Comparison of ENCODE assay signal across 27 cellular contexts in the genomic region with DNA sequence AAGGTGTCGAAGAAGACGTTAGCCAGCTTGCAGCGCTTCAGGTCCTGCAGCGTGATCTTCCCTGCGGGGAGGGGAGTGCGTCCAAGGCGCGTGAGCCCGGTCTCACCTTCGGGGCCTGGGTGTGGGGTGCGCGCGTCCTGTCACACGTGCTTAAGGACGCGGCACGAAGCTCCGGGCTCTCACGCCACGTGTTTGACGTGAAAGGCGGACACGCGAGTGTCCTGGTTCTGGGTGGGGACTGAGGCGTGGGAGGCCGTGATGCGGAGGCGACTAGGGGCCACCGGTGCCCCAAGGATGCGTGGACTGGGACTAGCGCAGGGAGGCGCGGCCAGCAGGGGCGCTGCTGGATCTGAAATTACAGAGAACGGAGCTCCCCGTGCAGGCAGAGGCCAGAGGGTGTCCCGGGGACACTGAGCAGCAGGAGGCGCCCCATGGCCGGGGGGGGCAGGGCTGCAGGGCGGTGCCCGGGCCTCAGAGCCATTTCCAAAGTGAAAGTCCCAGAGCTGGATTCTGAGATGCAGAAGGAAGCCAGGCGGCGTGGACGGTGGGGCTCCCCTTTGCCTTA. TPM values are rescaled to one million over a fixed set of nuclear protein-coding genes. Genes with fewer than 3 reads are reported as not detected.
DNase-seq lines count a peak whose midpoint lies in the region; ATAC-seq and TF ChIP-seq lines count a peak whose summit lies in the region.
"Had no signal": no experiment of that assay in that cellular context is flagged by ENCODE, and none has a peak within 500 bp of the region (broad histone marks: within the 10 kb centered on the region; RNA-seq: fewer than 3 reads in every experiment).

No MANE protein-coding gene starts in this region.

- no peak for TF ChIP-seq CTCF in right lobe of liver (IDR thresholded peaks at IDR 0.05)

- no peaks in the 10 kb centered on the region for H3K4me1 Mint-ChIP-seq in central memory CD8-positive, alpha-beta T cell
- H3K4me1 Mint-ChIP-seq: activated CD8-positive, alpha-beta memory T cell treated with anti-CD3 and anti-CD28 coated beads, Interleukin-2, amount 10 ng/mL, durations not matched to agents 7 days and 5 days; activated naive CD8-positive, alpha-beta T cell treated with anti-CD3 and anti-CD28 coated beads, Interleukin-2, amount 10 ng/mL, durations not matched to agents 7 days and 5 days; mesothelial cell of epicardium; naive thymus-derived CD4-positive, alpha-beta T cell had no signal

- H3K27ac ChIP-seq in right lobe of liver (no peak overlapping the region), aorta (ENCODE audit: low read depth in 1 of 2, low read length in 2 of 2) (no peak overlapping the region)
- H3K27ac ChIP-seq: A549, epithelial cell of prostate, HL-60, Peyer's patch had no signal

- H3K9me3 ChIP-seq in right lobe of liver (no peaks in the 10 kb centered on the region), aorta (ENCODE audit: control insufficient read depth, low read length) (no peaks in the 10 kb centered on the region)
- H3K9me3 ChIP-seq: A549, Peyer's patch had no signal

- H3K27me3 ChIP-seq in right lobe of liver (no peaks in the 10 kb centered on the region), aorta (ENCODE audit: control insufficient read depth in 1 of 2, insufficient read depth in 2 of 2, low read length in 1 of 2) (no peaks in the 10 kb centered on the region)
- H3K27me3 ChIP-seq: Peyer's patch had no signal

- peaks cover 0 to 4% of the 10 kb centered on the region in 2 donors for H3K9me3 Mint-ChIP-seq in activated naive CD4-positive, alpha-beta T cell treated with anti-CD3 and anti-CD28 coated beads, Interleukin-2, amount 50 U/mL, for 72 hours
- H3K9me3 Mint-ChIP-seq in central memory CD8-positive, alpha-beta T cell: no peaks in the 10 kb centered on the region
- H3K9me3 Mint-ChIP-seq: type B pancreatic cell had no signal

- H3K36me3 ChIP-seq in right lobe of liver: no peaks in the 10 kb centered on the region
- H3K36me3 ChIP-seq in aorta (ENCODE audit: control insufficient read depth in 1 of 2, insufficient read depth in 2 of 2, low read length in 1 of 2): no peaks in the 10 kb centered on the region

- peak; percentile 39 to 50 for ATAC-seq in activated naive CD4-positive, alpha-beta T cell treated with anti-CD3 and anti-CD28 coated beads, Interleukin-2, amount 50 U/mL, for 72 hours
- no peak for ATAC-seq in central memory CD8-positive, alpha-beta T cell (replicated peaks; ENCODE audit: extremely low read depth, poor library complexity, severe bottlenecking)
- ATAC-seq in right lobe of liver (no peak), aorta (ENCODE audit: low FRiP score) (peak; percentile 8), HG03439 (IDR thresholded peaks at IDR 0.05; ENCODE audit: unreplicated experiment) (no peak)
- ATAC-seq: activated CD8-positive, alpha-beta memory T cell treated with anti-CD3 and anti-CD28 coated beads, Interleukin-2, amount 10 ng/mL, durations not matched to agents 7 days and 5 days; left lobe of liver; naive thymus-derived CD4-positive, alpha-beta T cell; T-helper 17 cell had no signal

- intact Hi-C loops in right lobe of liver (cut with DNase I): no loop called here
- intact Hi-C loops in aorta (cut with DNase I): no loop called here

- no peak overlapping the region for H3K27ac Mint-ChIP-seq in activated naive CD4-positive, alpha-beta T cell treated with anti-CD3 and anti-CD28 coated beads, Interleukin-2, amount 50 U/mL, for 72 hours
- H3K27ac Mint-ChIP-seq in central memory CD8-positive, alpha-beta T cell (ENCODE audit: low read depth): peak overlapping the region; percentile 10
- H3K27ac Mint-ChIP-seq: activated CD8-positive, alpha-beta memory T cell treated with anti-CD3 and anti-CD28 coated beads, Interleukin-2, amount 10 ng/mL, durations not matched to agents 7 days and 5 days; activated naive CD8-positive, alpha-beta T cell treated with anti-CD3 and anti-CD28 coated beads, Interleukin-2, amount 10 ng/mL, durations not matched to agents 7 days and 5 days; mesothelial cell of epicardium; type B pancreatic cell had no signal

- WGBS in right lobe of liver (ENCODE audit: insufficient coverage, low coverage, low lambda C conversion rate, missing lambda C conversion rate): 98% methylated on average over 34 of the region's 44 CpGs
- WGBS in aorta, 2 donors: 96% methylated on average over 44 of the region's 44 CpGs

- H3K36me3 Mint-ChIP-seq in activated naive CD4-positive, alpha-beta T cell treated with anti-CD3 and anti-CD28 coated beads, Interleukin-2, amount 50 U/mL, for 72 hours: peaks cover 13 to 18% of the 10 kb centered on the region in 2 donors
- H3K36me3 Mint-ChIP-seq in central memory CD8-positive, alpha-beta T cell (ENCODE audit: insufficient read depth): peaks cover 12% of the 10 kb centered on the region

- H3K4me3 ChIP-seq in right lobe of liver (no peak overlapping the region), aorta (ENCODE audit: low read length in 2 of 2) (no peak overlapping the region)
- H3K4me3 ChIP-seq: A549, Peyer's patch had no signal

- H3K4me3 Mint-ChIP-seq in central memory CD8-positive, alpha-beta T cell: no peak overlapping the region
- H3K4me3 Mint-ChIP-seq: activated CD8-positive, alpha-beta memory T cell treated with anti-CD3 and anti-CD28 coated beads, Interleukin-2, amount 10 ng/mL, durations not matched to agents 7 days and 5 days; activated naive CD8-positive, alpha-beta T cell treated with anti-CD3 and anti-CD28 coated beads, Interleukin-2, amount 10 ng/mL, durations not matched to agents 7 days and 5 days; mesothelial cell of epicardium; naive thymus-derived CD4-positive, alpha-beta T cell; T-helper 17 cell; type B pancreatic cell had no signal

- no peaks in the 10 kb centered on the region for H3K27me3 Mint-ChIP-seq in central memory CD8-positive, alpha-beta T cell
- H3K27me3 Mint-ChIP-seq: activated CD8-positive, alpha-beta memory T cell treated with anti-CD3 and anti-CD28 coated beads, Interleukin-2, amount 10 ng/mL, durations not matched to agents 7 days and 5 days; activated naive CD8-positive, alpha-beta T cell treated with anti-CD3 and anti-CD28 coated beads, Interleukin-2, amount 10 ng/mL, durations not matched to agents 7 days and 5 days; naive thymus-derived CD4-positive, alpha-beta T cell; T-helper 17 cell; type B pancreatic cell had no signal

- DNase-seq in activated naive CD4-positive, alpha-beta T cell treated with anti-CD3 and anti-CD28 coated beads, Interleukin-2, amount 50 U/mL, for 72 hours (ENCODE audit: low spot score in 2 of 2): no peak
- DNase-seq in activated naive CD4-positive, alpha-beta T cell treated with anti-CD3 and anti-CD28 coated beads, Interleukin-2, amount 50 U/mL, for 16 hours: no peak
- DNase-seq in central memory CD8-positive, alpha-beta T cell (ENCODE audit: low spot score in 2 of 2): no peak
- DNase-seq in right lobe of liver (peak in 2 of 3 donors; percentile 16 to 51), aorta (peak; percentile 21 to 71), kidney tubule cell (ENCODE audit: low spot score) (no peak)
- no peak for DNase-seq in activated CD4-positive, alpha-beta T cell treated with anti-CD3 and anti-CD28 coated beads, Interleukin-2, amount 50 U/mL, for 4 hours
- DNase-seq: activated CD4-positive, alpha-beta T cell treated with anti-CD3 and anti-CD28 coated beads for 48 hours; activated CD8-positive, alpha-beta memory T cell treated with anti-CD3 and anti-CD28 coated beads, Interleukin-2, amount 10 ng/mL, durations not matched to agents 7 days and 5 days; activated naive CD8-positive, alpha-beta T cell treated with anti-CD3 and anti-CD28 coated beads, Interleukin-2, amount 10 ng/mL, durations not matched to agents 7 days and 5 days; cerebellar nuclear complex; COR-L47; DMS79; HCEC 1CT; naive thymus-derived CD4-positive, alpha-beta T cell; NCI-H187 treated with DMSO at 0.1 percent for 48 hours; NCI-H526; Peyer's patch; retina; T-helper 17 cell had no signal

- TF ChIP-seq POLR2A in right lobe of liver (IDR thresholded peaks at IDR 0.05): no peak

- H3K4me1 ChIP-seq in right lobe of liver: no peaks in the 10 kb centered on the region
- no peaks in the 10 kb centered on the region for H3K4me1 ChIP-seq in aorta (ENCODE audit: control insufficient read depth in 1 of 2, insufficient read depth in 2 of 2, low read length in 2 of 2)
- H3K4me1 ChIP-seq: A549, Peyer's patch had no signal

RNA-seq across cellular contexts. Expression of gene GTPBP6, which starts 20.3 kb away (rescaled TPM):
- total RNA-seq in activated naive CD4-positive, alpha-beta T cell treated with anti-CD3 and anti-CD28 coated beads, Interleukin-2, amount 50 U/mL, for 72 hours: 10 to 100 TPM; 57.1 to 61.6 TPM
- total RNA-seq in right lobe of liver (10 to 100 TPM; 20.9 to 32.8 (median 23.2) TPM), aorta (10 to 100 TPM; 34.7 to 44.7 TPM)
- 10 to 100 TPM; 38.8 to 62.6 TPM for polyA plus RNA-seq in aorta

RNA-seq across cellular contexts. Expression of gene PPP2R3B, which starts 47.8 kb away (rescaled TPM):
- 10 to 100 TPM; 23.9 to 37.8 TPM for total RNA-seq in activated naive CD4-positive, alpha-beta T cell treated with anti-CD3 and anti-CD28 coated beads, Interleukin-2, amount 50 U/mL, for 72 hours
- total RNA-seq in right lobe of liver (1 to 10 TPM; 4.2 to 6.3 (median 5.3) TPM), aorta (10 to 100 TPM in 1 of 2 donors, 1 to 10 TPM in 1; 7.8 to 19.1 TPM)
- polyA plus RNA-seq in aorta: 10 to 100 TPM in 1 of 2 donors, 1 to 10 TPM in 1; 3.1 to 41.8 TPM

RNA-seq across cellular contexts. Expression of gene PLCXD1, which starts 57.7 kb away (rescaled TPM):
- 100 to 1,000 TPM in 1 of 2 donors, 10 to 100 TPM in 1; 61.4 to 118 TPM for total RNA-seq in activated naive CD4-positive, alpha-beta T cell treated with anti-CD3 and anti-CD28 coated beads, Interleukin-2, amount 50 U/mL, for 72 hours
- 10 to 100 TPM in 1 of 6 experiments, 1 to 10 TPM in 5; 3.4 to 11.2 (median 5.1) TPM for total RNA-seq in right lobe of liver
- 1 to 10 TPM; 3.7 to 9.7 TPM for total RNA-seq in aorta
- 10 to 100 TPM in 1 of 2 donors, 1 to 10 TPM in 1; 1.3 to 16.3 TPM for polyA plus RNA-seq in aorta

Comparison
In these comparisons a context has a peak if more than half of its experiments do, and no peak if none do; other contexts are left out.
1. ATAC-seq: peak in activated naive CD4-positive, alpha-beta T cell treated with anti-CD3 and anti-CD28 coated beads, Interleukin-2, amount 50 U/mL, for 72 hours (2 of 2) and aorta (single experiment); none in central memory CD8-positive, alpha-beta T cell (single experiment), right lobe of liver (0 of 4) and HG03439 (single experiment).
2. DNase-seq: peak in right lobe of liver (2 of 3) and aorta (2 of 2); none in activated naive CD4-positive, alpha-beta T cell treated with anti-CD3 and anti-CD28 coated beads, Interleukin-2, amount 50 U/mL, for 72 hours (0 of 2), activated naive CD4-positive, alpha-beta T cell treated with anti-CD3 and anti-CD28 coated beads, Interleukin-2, amount 50 U/mL, for 16 hours (single experiment), central memory CD8-positive, alpha-beta T cell (0 of 2), kidney tubule cell (single experiment) and activated CD4-positive, alpha-beta T cell treated with anti-CD3 and anti-CD28 coated beads, Interleukin-2, amount 50 U/mL, for 4 hours (0 of 2).
3. RNA of gene PLCXD1, which starts 57.7 kb away (total RNA-seq): 61.4 to 118 TPM in activated naive CD4-positive, alpha-beta T cell treated with anti-CD3 and anti-CD28 coated beads, Interleukin-2, amount 50 U/mL, for 72 hours; 3.7 to 9.7 TPM in aorta and 3.4 to 11.2 TPM in right lobe of liver; every median in the first group is over 4 times any median in the second.